Comparison of ENCODE assay signal across 16 cellular contexts in genomic region chr15:62935300-62936081, GRCh38.
DNase-seq lines count a peak whose midpoint lies in the region; ATAC-seq and TF ChIP-seq lines count a peak whose summit lies in the region.
"Had no signal": no experiment of that assay in that cellular context is flagged by ENCODE, and none has a peak within 500 bp of the region (broad histone marks: within the 10 kb centered on the region; RNA-seq: fewer than 3 reads in every experiment).

No MANE protein-coding gene starts in this region.

- H3K27ac ChIP-seq in GM23338 (ENCODE audit: low read depth) (no peak overlapping the region), adrenal gland (no peak overlapping the region)

- DNase-seq in Calu3 (peak; percentile 18), GM23338 (ENCODE audit: low spot score) (no peak), SK-N-DZ (ENCODE audit: low spot score) (peak; percentile 67), mucosa of gallbladder (ENCODE audit: low spot score) (peak; percentile 28), inferior parietal cortex (ENCODE audit: extremely low spot score) (no peak), germinal center (ENCODE audit: low spot score) (no peak), adrenal gland (no peak)
- no peak for DNase-seq in activated naive CD4-positive, alpha-beta T cell treated with anti-CD3 and anti-CD28 coated beads for 36 hours
- DNase-seq: activated T-cell treated with anti-CD3 and anti-CD28 coated beads, Interleukin-2, amount 50 U/mL, for 4 hours; amniotic stem cell; DND-41; stimulated activated CD4-positive, alpha-beta T cell treated with anti-CD3 and anti-CD28 coated beads, Interleukin-1b, Interleukin-23, amount 100 ng/mL, for 48 hours; stimulated activated CD8-positive, alpha-beta memory T cell treated with anti-CD3 and anti-CD28 coated beads, Interleukin-4, amount 100 ng/mL, for 48 hours had no signal

- no peaks in the 10 kb centered on the region for H3K27me3 ChIP-seq in GM23338 (ENCODE audit: insufficient read depth)
- H3K27me3 ChIP-seq in adrenal gland, result no peaks in the 10 kb centered on the region
- H3K27me3 ChIP-seq: dorsolateral prefrontal cortex had no signal

- H3K4me3 ChIP-seq in GM23338, result no peak overlapping the region
- no peak overlapping the region for H3K4me3 ChIP-seq in adrenal gland
- H3K4me3 ChIP-seq: dorsolateral prefrontal cortex had no signal

- H3K36me3 Mint-ChIP-seq in Calu3 (ENCODE audit: insufficient read depth, unreplicated experiment) (no peaks in the 10 kb centered on the region), GM23338 (ENCODE audit: low read depth) (no peaks in the 10 kb centered on the region)
- H3K36me3 Mint-ChIP-seq in activated naive CD4-positive, alpha-beta T cell treated with anti-CD3 and anti-CD28 coated beads for 36 hours (ENCODE audit: low read depth), result no peaks in the 10 kb centered on the region

- H3F3A ChIP-seq in GM23338 (replicated peaks; ENCODE audit: low read depth), result no peaks in the 10 kb centered on the region

- no peak for TF ChIP-seq CTCF in Calu3 (IDR thresholded peaks at IDR 0.05; ENCODE audit: unreplicated experiment)
- TF ChIP-seq CTCF in GM23338 (conservative IDR thresholded peaks at IDR 0.05; ENCODE audit: low read depth in 2 of 2), result no peak
- TF ChIP-seq CTCF in adrenal gland (IDR thresholded peaks at IDR 0.05), result no peak

- peak; percentile 79 for ATAC-seq in GM23338
- ATAC-seq: activated T-cell treated with anti-CD3 and anti-CD28 coated beads, Interleukin-2, amount 50 U/mL, for 4 hours had no signal

- TF ChIP-seq POLR2A in adrenal gland (IDR thresholded peaks at IDR 0.05), result no peak

- intact Hi-C loops in Calu3 (cut with micrococcal nuclease; ENCODE audit: unreplicated experiment), result loop anchor here (5.0 kb wide), 1 partner anchor 38 kb away; no protein-coding TSS in a partner anchor
- intact Hi-C loops in adrenal gland (cut with DNase I), result no loop called here
- intact Hi-C loops in activated naive CD4-positive, alpha-beta T cell treated with anti-CD3 and anti-CD28 coated beads for 36 hours (cut with micrococcal nuclease), result no loop called here

- no peaks in the 10 kb centered on the region for H3K9me3 ChIP-seq in adrenal gland (replicated peaks in 1 of 3)

- CTCF ChIA-PET in Calu3 (lab: Charles Lee), result no interaction called here
- CTCF ChIA-PET in activated naive CD4-positive, alpha-beta T cell treated with anti-CD3 and anti-CD28 coated beads for 36 hours (lab: Charles Lee), result interaction anchor here (0.6 kb wide), 1 partner anchor 14 kb away, joined by 3 read pairs; no protein-coding TSS in a partner anchor

- no peaks in the 10 kb centered on the region for H3K9me3 Mint-ChIP-seq in Calu3 (ENCODE audit: low read depth, unreplicated experiment)
- H3K9me3 Mint-ChIP-seq in GM23338, result no peaks in the 10 kb centered on the region
- no peaks in the 10 kb centered on the region for H3K9me3 Mint-ChIP-seq in activated naive CD4-positive, alpha-beta T cell treated with anti-CD3 and anti-CD28 coated beads for 36 hours
- H3K9me3 Mint-ChIP-seq: activated T-cell treated with anti-CD3 and anti-CD28 coated beads, Interleukin-2, amount 50 U/mL, for 4 hours had no signal

- H3K27ac Mint-ChIP-seq in Calu3 (ENCODE audit: unreplicated experiment) (peak overlapping the region; percentile 75), GM23338 (no peak overlapping the region; the same call in 1 of the 2 replicates)
- H3K27ac Mint-ChIP-seq in activated naive CD4-positive, alpha-beta T cell treated with anti-CD3 and anti-CD28 coated beads for 36 hours, result no peak overlapping the region
- H3K27ac Mint-ChIP-seq: B cell, progenitor cell of endocrine pancreas had no signal

- H3K9me2 ChIP-seq in GM23338 (ENCODE audit: insufficient read depth), result no peaks in the 10 kb centered on the region

- no peak overlapping the region for H3K4me2 ChIP-seq in GM23338

- H3K36me3 ChIP-seq in GM23338 (ENCODE audit: insufficient read depth) (no peaks in the 10 kb centered on the region), adrenal gland (replicated peaks in 1 of 2) (no peaks in the 10 kb centered on the region)

- 74 to 82% (median 82%) methylated on average over 9 to 12 of the region's 12 CpGs for WGBS in adrenal gland, 4 donors

- H3K27me3 Mint-ChIP-seq in Calu3 (ENCODE audit: unreplicated experiment) (no peaks in the 10 kb centered on the region), GM23338 (ENCODE audit: insufficient read depth, low read depth, poor library complexity) (peaks cover 8% of the 10 kb centered on the region)
- peaks cover 25% of the 10 kb centered on the region for H3K27me3 Mint-ChIP-seq in activated naive CD4-positive, alpha-beta T cell treated with anti-CD3 and anti-CD28 coated beads for 36 hours (ENCODE audit: low read depth)

- H4K20me1 ChIP-seq in GM23338 (replicated peaks; ENCODE audit: insufficient read depth), result no peaks in the 10 kb centered on the region

- no TSS peak for BruUV-seq in Calu3 (replicated peaks; lab: Mats Ljungman, UMichigan)

- H3K4me3 Mint-ChIP-seq in Calu3 (ENCODE audit: low read depth, unreplicated experiment) (peak overlapping the region; percentile 18), GM23338 (no peak overlapping the region)
- no peak overlapping the region for H3K4me3 Mint-ChIP-seq in activated naive CD4-positive, alpha-beta T cell treated with anti-CD3 and anti-CD28 coated beads for 36 hours
- H3K4me3 Mint-ChIP-seq: activated T-cell treated with anti-CD3 and anti-CD28 coated beads, Interleukin-2, amount 50 U/mL, for 4 hours; B cell had no signal

- H3K79me2 ChIP-seq in GM23338 (replicated peaks; ENCODE audit: insufficient read depth), result no peaks in the 10 kb centered on the region

- peak overlapping the region; percentile 77; the same call in 1 of the 2 replicates for H2AFZ ChIP-seq in GM23338

- H3K4me1 Mint-ChIP-seq in Calu3 (ENCODE audit: low read depth, unreplicated experiment), result peaks cover 44% of the 10 kb centered on the region
- peaks cover 4% of the 10 kb centered on the region; the same call in 2 of the 3 replicates for H3K4me1 Mint-ChIP-seq in GM23338
- H3K4me1 Mint-ChIP-seq in activated naive CD4-positive, alpha-beta T cell treated with anti-CD3 and anti-CD28 coated beads for 36 hours (ENCODE audit: low read depth), result no peaks in the 10 kb centered on the region

- H3K4me1 ChIP-seq in GM23338 (ENCODE audit: insufficient read depth) (no peaks in the 10 kb centered on the region), adrenal gland (replicated peaks in 1 of 2) (peaks cover 3 to 20% of the 10 kb centered on the region in 2 donors)

TF ChIP-seq in GM23338, 12 proteins besides CTCF, POLR2A, EP300 and RAD21 (continues in another document):
- TF ChIP-seq POLR2AphosphoS5 (IDR thresholded peaks at IDR 0.05; ENCODE audit: low read depth), result no peak
- no peak for TF ChIP-seq NANOG (IDR thresholded peaks at IDR 0.05; ENCODE audit: borderline replicate concordance)
- TF ChIP-seq EZH2phosphoT487 (IDR thresholded peaks at IDR 0.05; ENCODE audit: unreplicated experiment), result no peak
- no peak for TF ChIP-seq ZNF114 (CRISPR knock-in tag; IDR thresholded peaks at IDR 0.05)
- TF ChIP-seq ZNF331 (CRISPR knock-in tag; IDR thresholded peaks at IDR 0.05; ENCODE audit: low read depth), result no peak

Comparison
In these comparisons a context has a peak if more than half of its experiments do, and no peak if none do; other contexts are left out.
1. DNase-seq: peak in Calu3 (single experiment), SK-N-DZ (single experiment) and mucosa of gallbladder (single experiment); none in GM23338 (single experiment), inferior parietal cortex (single experiment), germinal center (single experiment), adrenal gland (0 of 7) and activated naive CD4-positive, alpha-beta T cell treated with anti-CD3 and anti-CD28 coated beads for 36 hours (single experiment).